34 cellular contexts compared by ENCODE assay signal in genomic region chr6:82680192-82680591, GRCh38.
"Had no signal": no experiment of that assay in that cellular context is flagged by ENCODE, and none has a peak within 500 bp of the region (broad histone marks: within the 10 kb centered on the region; RNA-seq: fewer than 3 reads in every experiment).

No MANE protein-coding gene starts in this region.

- DNase-seq: activated B cell treated with CpG ODN at 0.5 μM for 24 hours; activated CD4-positive, alpha-beta memory T cell treated with anti-CD3 and anti-CD28 coated beads for 36 hours; activated CD4-positive, alpha-beta T cell treated with anti-CD3 and anti-CD28 coated beads for 4 hours; activated CD4-positive, alpha-beta T cell treated with anti-CD3 and anti-CD28 coated beads, Interleukin-2, amount 10 ng/mL, durations not matched to agents 24 days and 14 days; activated CD4-positive, alpha-beta T cell treated with anti-CD3 and anti-CD28 coated beads, Interleukin-2, amount 50 U/mL, for 1 hour; activated CD4-positive, alpha-beta T cell treated with anti-CD3 and anti-CD28 coated beads, Interleukin-2, amount 50 U/mL, for 4 hours; activated CD4-positive, CD25-positive, alpha-beta regulatory T cell treated with anti-CD3 and anti-CD28 coated beads, Interleukin-2, amount 50 U/mL, for 72 hours; activated CD8-positive, alpha-beta memory T cell treated with anti-CD3 and anti-CD28 coated beads, Interleukin-2, amount 50 U/mL, for 4 hours; activated CD8-positive, alpha-beta T cell treated with anti-CD3 and anti-CD28 coated beads for 36 hours; activated effector memory CD4-positive, alpha-beta T cell treated with anti-CD3 and anti-CD28 coated beads, Interleukin-2, amount 50 U/mL, for 16 hours; activated gamma-delta T cell treated with Interleukin-2 at 50 U/mL for 16 hours; activated naive CD4-positive, alpha-beta T cell; activated naive CD4-positive, alpha-beta T cell treated with anti-CD3 and anti-CD28 coated beads for 36 hours; activated naive CD4-positive, alpha-beta T cell treated with anti-CD3 and anti-CD28 coated beads, Interleukin-2, amount 50 U/mL, for 16 hours; activated naive CD8-positive, alpha-beta T cell treated with anti-CD3 and anti-CD28 coated beads for 36 hours; activated T-cell treated with anti-CD3 and anti-CD28 coated beads for 4 hours; activated T-cell treated with anti-CD3 and anti-CD28 coated beads, Interleukin-2, amount 50 U/mL, for 1 hour; activated T-cell treated with anti-CD3 and anti-CD28 coated beads, Interleukin-2, amount 50 U/mL, for 4 hours; activated T-cell treated with anti-CD3 and anti-CD28 coated beads, Interleukin-2, amount 50 U/mL, for 72 hours; adrenal gland; amniotic stem cell; aorta; body of pancreas; brain microvascular endothelial cell; central memory CD4-positive, alpha-beta T cell; T-helper 2 cell; T-helper 9 cell had no signal

- H3K27me3 ChIP-seq: adrenal gland, body of pancreas, brain microvascular endothelial cell, breast epithelium had no signal

- H3K4me3 Mint-ChIP-seq: activated B cell treated with CpG ODN at 0.5 μM for 24 hours; activated CD4-positive, alpha-beta memory T cell treated with anti-CD3 and anti-CD28 coated beads for 36 hours; activated CD4-positive, alpha-beta T cell treated with anti-CD3 and anti-CD28 coated beads, Interleukin-2, amount 10 ng/mL, durations not matched to agents 24 days and 14 days; activated CD8-positive, alpha-beta T cell treated with anti-CD3 and anti-CD28 coated beads for 36 hours; activated naive CD4-positive, alpha-beta T cell treated with anti-CD3 and anti-CD28 coated beads for 36 hours; activated naive CD8-positive, alpha-beta T cell treated with anti-CD3 and anti-CD28 coated beads for 36 hours; activated T-cell treated with anti-CD3 and anti-CD28 coated beads, Interleukin-2, amount 50 U/mL, for 4 hours; activated T-cell treated with anti-CD3 and anti-CD28 coated beads, Interleukin-2, amount 50 U/mL, for 72 hours; activated T-helper 1 cell treated with anti-CD3 and anti-CD28 coated beads, Interleukin-12 subunit alpha, Interleukin-12 subunit beta, Interleukin-2, Interleukin-4 antibody, amounts not matched to agents 30 ng/mL and 10 ng/mL and 1 ng/mL, durations not matched to agents 14 hours and 24 hours and 36 hours; activated T-helper 17 cell treated with anti-CD3 and anti-CD28 coated beads, Interleukin-2, amount 50 U/mL, for 72 hours; T-helper 1 cell treated with Interleukin-12 subunit alpha and Interleukin-12 subunit beta and Interleukin-4 antibody, amounts not matched to agents 30 μg/mL and 1 μg/mL, for 36 hours; T-helper 2 cell treated with Interferon-gamma antibody and Interleukin-4, amounts not matched to agents 5 μg/mL and 100 μg/mL, for 36 hours had no signal

- H3K4me1 ChIP-seq: adrenal gland, body of pancreas, breast epithelium had no signal

- H3K36me3 ChIP-seq: adrenal gland, brain microvascular endothelial cell, breast epithelium had no signal

- H3K4me1 Mint-ChIP-seq: activated B cell treated with CpG ODN at 0.5 μM for 24 hours; activated CD4-positive, alpha-beta T cell treated with anti-CD3 and anti-CD28 coated beads, Interleukin-2, amount 10 ng/mL, durations not matched to agents 24 days and 14 days; activated naive CD8-positive, alpha-beta T cell treated with anti-CD3 and anti-CD28 coated beads for 36 hours; activated T-helper 17 cell treated with anti-CD3 and anti-CD28 coated beads, Interleukin-2, amount 50 U/mL, for 72 hours had no signal

- H3K27ac ChIP-seq: adrenal gland, body of pancreas, brain microvascular endothelial cell, breast epithelium, VCaP had no signal

- H3K4me3 ChIP-seq: adrenal gland, body of pancreas, breast epithelium had no signal

- ATAC-seq: activated CD8-positive, alpha-beta T cell treated with anti-CD3 and anti-CD28 coated beads for 36 hours; activated naive CD4-positive, alpha-beta T cell treated with anti-CD3 and anti-CD28 coated beads, Interleukin-2, amount 50 U/mL, for 72 hours; activated T-cell treated with anti-CD3 and anti-CD28 coated beads, Interleukin-2, amount 50 U/mL, for 4 hours; activated T-helper 17 cell treated with anti-CD3 and anti-CD28 coated beads, Interleukin-2, amount 50 U/mL, for 72 hours; body of pancreas had no signal

- H3K27ac Mint-ChIP-seq: activated B cell treated with CpG ODN at 0.5 μM for 24 hours; activated CD4-positive, alpha-beta memory T cell treated with anti-CD3 and anti-CD28 coated beads for 36 hours; activated CD4-positive, alpha-beta T cell treated with anti-CD3 and anti-CD28 coated beads, Interleukin-2, amount 10 ng/mL, durations not matched to agents 24 days and 14 days; activated CD8-positive, alpha-beta T cell treated with anti-CD3 and anti-CD28 coated beads for 36 hours; activated naive CD4-positive, alpha-beta T cell treated with anti-CD3 and anti-CD28 coated beads for 36 hours; activated naive CD4-positive, alpha-beta T cell treated with anti-CD3 and anti-CD28 coated beads, Interleukin-2, amount 50 U/mL, for 72 hours; activated naive CD8-positive, alpha-beta T cell treated with anti-CD3 and anti-CD28 coated beads for 36 hours; activated T-cell treated with anti-CD3 and anti-CD28 coated beads, Interleukin-2, amount 50 U/mL, for 72 hours; activated T-helper 1 cell treated with anti-CD3 and anti-CD28 coated beads, Interleukin-12 subunit alpha, Interleukin-12 subunit beta, Interleukin-2, Interleukin-4 antibody, amounts not matched to agents 30 ng/mL and 10 ng/mL and 1 ng/mL, durations not matched to agents 14 hours and 24 hours and 36 hours; activated T-helper 17 cell treated with anti-CD3 and anti-CD28 coated beads, Interleukin-2, amount 50 U/mL, for 72 hours; T-helper 1 cell treated with Interleukin-12 subunit alpha and Interleukin-12 subunit beta and Interleukin-4 antibody, amounts not matched to agents 30 μg/mL and 1 μg/mL, for 36 hours; T-helper 2 cell treated with Interferon-gamma antibody and Interleukin-4, amounts not matched to agents 5 μg/mL and 100 μg/mL, for 36 hours had no signal

- H3K9me3 ChIP-seq: adrenal gland had no signal

- H3K27me3 Mint-ChIP-seq: activated B cell treated with CpG ODN at 0.5 μM for 24 hours; activated CD4-positive, alpha-beta memory T cell treated with anti-CD3 and anti-CD28 coated beads for 36 hours; activated CD4-positive, alpha-beta T cell treated with anti-CD3 and anti-CD28 coated beads, Interleukin-2, amount 10 ng/mL, durations not matched to agents 24 days and 14 days; activated CD8-positive, alpha-beta T cell treated with anti-CD3 and anti-CD28 coated beads for 36 hours; activated naive CD8-positive, alpha-beta T cell treated with anti-CD3 and anti-CD28 coated beads for 36 hours had no signal

- H3K36me3 Mint-ChIP-seq: activated CD4-positive, alpha-beta memory T cell treated with anti-CD3 and anti-CD28 coated beads for 36 hours; activated naive CD8-positive, alpha-beta T cell treated with anti-CD3 and anti-CD28 coated beads for 36 hours had no signal
